Comparison of ENCODE assay signal across 8 cellular contexts in the genomic region with DNA sequence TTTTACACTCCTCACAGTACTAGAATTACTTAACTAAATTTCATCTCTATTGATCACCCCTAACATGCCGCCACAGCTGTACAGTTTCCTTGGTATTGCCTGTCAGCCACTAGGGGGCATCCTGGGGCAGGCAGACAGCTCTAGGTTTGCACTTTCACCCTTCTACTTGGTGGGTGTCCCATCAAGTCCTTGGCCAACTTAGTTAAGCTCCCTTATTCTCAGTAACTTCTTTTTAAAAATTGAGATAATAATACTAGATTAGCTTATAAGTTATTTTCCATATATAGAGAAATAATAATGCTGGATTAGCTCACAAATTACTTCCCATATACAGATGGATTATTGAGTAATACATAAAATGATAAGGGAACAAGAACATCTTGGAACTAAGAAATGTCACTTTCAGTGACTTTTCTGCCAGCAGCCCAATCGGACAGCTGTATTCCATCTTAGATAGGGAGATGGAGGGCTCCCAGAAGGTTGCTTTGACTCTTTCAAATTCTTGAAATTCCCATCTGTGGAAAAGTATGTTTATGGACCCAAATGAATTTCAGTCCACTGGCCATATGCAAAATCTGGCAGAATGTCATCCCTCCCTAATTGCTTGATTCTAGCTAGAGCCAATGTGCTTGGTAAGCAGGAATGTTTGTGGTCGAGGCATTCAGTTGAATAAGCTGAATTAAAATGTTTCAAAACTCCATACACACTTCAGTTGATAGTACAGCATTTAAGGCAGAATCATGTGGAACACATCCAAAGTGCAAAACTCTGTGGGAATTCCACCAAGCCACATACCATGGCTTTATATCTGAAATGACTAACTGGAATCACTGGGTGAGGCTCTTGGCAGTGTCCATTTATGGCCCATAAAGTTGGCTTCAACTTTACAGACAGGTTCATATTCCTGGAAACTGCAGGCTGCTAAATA.
DNase-seq lines count a peak whose midpoint lies in the region; ATAC-seq, FAIRE-seq and TF ChIP-seq lines count a peak whose summit lies in the region.

No MANE protein-coding gene starts in this region.

- CTCF ChIA-PET in endothelial cell of umbilical vein (lab: Charles Lee): interaction anchor here (0.5 to 3.8 kb wide), 48 partner anchors 8 to 1391 kb away, joined by 3 to 87 read pairs (median 4); no protein-coding TSS in a partner anchor

- intact Hi-C loops in endothelial cell of umbilical vein (cut with micrococcal nuclease): loop anchor here (1.0 to 10.0 kb wide), 5 partner anchors 33 to 827 kb away; no protein-coding TSS in a partner anchor

- FAIRE-seq in endothelial cell of umbilical vein (lab: Jason Lieb, UNC): peak; percentile 75

- dilution Hi-C loops in endothelial cell of umbilical vein (cut with MboI; ENCODE audit: extremely low pct_ligation_motif_present, low sequenced_read_pairs): no loop called here

- no peaks in the 10 kb centered on the region for H3K9me1 ChIP-seq in endothelial cell of umbilical vein (replicated peaks; ENCODE audit: control insufficient read depth, extremely low read depth, insufficient read depth, low read length)

- H3K4me2 ChIP-seq in GM23338 (no peak overlapping the region), endothelial cell of umbilical vein (ENCODE audit: insufficient read depth, low read length) (no peak overlapping the region)

- no peak overlapping the region for H3K27ac Mint-ChIP-seq in GM23338

- TF ChIP-seq EP300 in upper lobe of left lung (IDR thresholded peaks at IDR 0.05): no peak

- H3K9me3 Mint-ChIP-seq in GM23338: peaks cover 8% of the 10 kb centered on the region; the same call in 2 of the 3 replicates

- H3K4me3 ChIP-seq in GM23338 (no peak overlapping the region), WERI-Rb-1 (ENCODE audit: low read depth, low read length) (no peak overlapping the region), endothelial cell of umbilical vein (replicated peaks in 1 of 3; ENCODE audit: insufficient read depth in 1 of 3, low read depth in 1 of 3, low read length in 3 of 3) (no peak overlapping the region), upper lobe of left lung (no peak overlapping the region)

- H3K79me2 ChIP-seq in GM23338 (replicated peaks; ENCODE audit: insufficient read depth): no peaks in the 10 kb centered on the region
- H3K79me2 ChIP-seq in endothelial cell of umbilical vein (ENCODE audit: control insufficient read depth, insufficient read depth, low read length): no peaks in the 10 kb centered on the region

- no peak overlapping the region for H3K9ac ChIP-seq in endothelial cell of umbilical vein (replicated peaks; ENCODE audit: extremely low read depth, insufficient read depth, low read length)

- H3K36me3 ChIP-seq in GM23338 (ENCODE audit: insufficient read depth): no peaks in the 10 kb centered on the region
- H3K36me3 ChIP-seq in WERI-Rb-1: no peaks in the 10 kb centered on the region
- H3K36me3 ChIP-seq in endothelial cell of umbilical vein (ENCODE audit: control insufficient read depth in 2 of 2, extremely low read depth in 1 of 2, insufficient read depth in 2 of 2, low read length in 2 of 2): no peaks in the 10 kb centered on the region
- H3K36me3 ChIP-seq in upper lobe of left lung: no peaks in the 10 kb centered on the region

- H3K27me3 ChIP-seq in GM23338 (ENCODE audit: insufficient read depth): no peaks in the 10 kb centered on the region
- H3K27me3 ChIP-seq in WERI-Rb-1 (ENCODE audit: insufficient read depth, low read depth, severe bottlenecking): no peaks in the 10 kb centered on the region
- no peaks in the 10 kb centered on the region for H3K27me3 ChIP-seq in endothelial cell of umbilical vein (ENCODE audit: control insufficient read depth in 2 of 2, insufficient read depth in 2 of 2, low read length in 2 of 2)
- no peaks in the 10 kb centered on the region for H3K27me3 ChIP-seq in upper lobe of left lung

- peaks cover 4% of the 10 kb centered on the region; the same call in 2 of the 3 replicates for H3K4me1 Mint-ChIP-seq in GM23338

- in situ Hi-C loops in KBM-7 (cut with MboI; ENCODE audit: low pct_unique_long_range_greater_than_20kb, low sequenced_read_pairs): no loop called here

- H3K9me3 ChIP-seq in WERI-Rb-1 (ENCODE audit: severe bottlenecking) (no peaks in the 10 kb centered on the region), endothelial cell of umbilical vein (replicated peaks; ENCODE audit: control insufficient read depth, insufficient read depth, low read length) (no peaks in the 10 kb centered on the region), upper lobe of left lung (no peaks in the 10 kb centered on the region)

- H3K4me3 Mint-ChIP-seq in GM23338: no peak overlapping the region

- H3K27ac ChIP-seq in GM23338 (ENCODE audit: low read depth) (no peak overlapping the region), WERI-Rb-1 (no peak overlapping the region), endothelial cell of umbilical vein (ENCODE audit: insufficient read depth, low read depth, low read length) (no peak overlapping the region), upper lobe of left lung (no peak overlapping the region)

- peaks cover 5% of the 10 kb centered on the region; the same call in 1 of the 3 replicates for H3K36me3 Mint-ChIP-seq in GM23338 (ENCODE audit: low read depth)

- H3K27me3 Mint-ChIP-seq in GM23338 (ENCODE audit: insufficient read depth, low read depth, poor library complexity): peaks cover 2% of the 10 kb centered on the region

- no peaks in the 10 kb centered on the region for H3K9me2 ChIP-seq in GM23338 (ENCODE audit: insufficient read depth)

- no peaks in the 10 kb centered on the region for H4K20me1 ChIP-seq in GM23338 (replicated peaks; ENCODE audit: insufficient read depth)
- no peaks in the 10 kb centered on the region for H4K20me1 ChIP-seq in endothelial cell of umbilical vein (replicated peaks; ENCODE audit: control insufficient read depth, extremely low read depth, insufficient read depth, low read length)

- ATAC-seq in GM23338: peak; percentile 95
- ATAC-seq in upper lobe of left lung (ENCODE audit: low FRiP score in 2 of 2): peak in 1 of 2 donors; percentile 58

- no peaks in the 10 kb centered on the region for H3F3A ChIP-seq in GM23338 (replicated peaks; ENCODE audit: low read depth)

- H2AFZ ChIP-seq in GM23338 (no peak overlapping the region), endothelial cell of umbilical vein (ENCODE audit: low read depth, low read length) (no peak overlapping the region)

- DNase-seq in NK-92 treated with Interleukin-12 subunit alpha and Interleukin-12 subunit beta, amount 100 ng/mL, for 24 hours (lab: John Stamatoyannopoulos, UW): peak; percentile 15
- DNase-seq in NK-92 (lab: John Stamatoyannopoulos, UW; ENCODE audit: unreplicated experiment) (no peak), GM23338 (ENCODE audit: low spot score) (peak; percentile 78), KBM-7 (peak; percentile 28), WERI-Rb-1 (peak; percentile 41), endothelial cell of umbilical vein (ENCODE audit: low read depth, low spot score) (peak; percentile 48), myocyte (ENCODE audit: low read depth) (peak; percentile 75), upper lobe of left lung (peak in 1 of 2 donors; percentile 24)

- peak; percentile 96 to 97 for TF ChIP-seq CTCF in GM23338 (conservative IDR thresholded peaks at IDR 0.05; ENCODE audit: low read depth in 2 of 2)
- peak; percentile 61 for TF ChIP-seq CTCF in WERI-Rb-1 (IDR thresholded peaks at IDR 0.05; ENCODE audit: low read depth, low read length)
- TF ChIP-seq CTCF in endothelial cell of umbilical vein (IDR thresholded peaks at IDR 0.05; ENCODE audit: extremely low read depth in 1 of 2, insufficient read depth in 1 of 2, low read depth in 1 of 2, low read length in 2 of 2): peak; percentile 79 to 85
- peak; percentile 26 to 71 (median 47) for TF ChIP-seq CTCF in upper lobe of left lung (IDR thresholded peaks at IDR 0.05)

- no peak for TF ChIP-seq POLR2A in endothelial cell of umbilical vein (IDR thresholded peaks at IDR 0.05; ENCODE audit: low read depth, low read length)
- no peak for TF ChIP-seq POLR2A in upper lobe of left lung (IDR thresholded peaks at IDR 0.05)

- 78 to 80% methylated on average over 3 of the region's 3 CpGs for WGBS in upper lobe of left lung, 2 donors

- POLR2A ChIA-PET in endothelial cell of umbilical vein (lab: Charles Lee): no interaction called here

- H3K4me1 ChIP-seq in GM23338 (ENCODE audit: insufficient read depth) (no peaks in the 10 kb centered on the region), endothelial cell of umbilical vein (ENCODE audit: control insufficient read depth, extremely low read depth, insufficient read depth, low read length) (no peaks in the 10 kb centered on the region), upper lobe of left lung (peaks cover 0 to 4% (median 0%) of the 10 kb centered on the region in 4 donors)

- BruUV-seq in endothelial cell of umbilical vein (replicated peaks; lab: Mats Ljungman, UMichigan): no TSS peak

TF ChIP-seq in endothelial cell of umbilical vein, 7 proteins besides CTCF, POLR2A, EP300 and RAD21:
- TF ChIP-seq, protein P1, sequence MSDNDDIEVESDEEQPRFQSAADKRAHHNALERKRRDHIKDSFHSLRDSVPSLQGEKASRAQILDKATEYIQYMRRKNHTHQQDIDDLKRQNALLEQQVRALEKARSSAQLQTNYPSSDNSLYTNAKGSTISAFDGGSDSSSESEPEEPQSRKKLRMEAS (IDR thresholded peaks at IDR 0.05; ENCODE audit: insufficient read depth, insufficient read length): no peak
- TF ChIP-seq POLR2AphosphoS5 (IDR thresholded peaks at IDR 0.05; ENCODE audit: insufficient read depth, low read depth, low read length) (no peak), JUN (IDR thresholded peaks at IDR 0.05; ENCODE audit: borderline replicate concordance, insufficient read depth, insufficient read length, low read depth) (no peak), FOS (IDR thresholded peaks at IDR 0.05; ENCODE audit: borderline replicate concordance, insufficient read depth, low read length) (no peak), MYC (IDR thresholded peaks at IDR 0.05; ENCODE audit: low read depth, low read length) (no peak), GATA2 (IDR thresholded peaks at IDR 0.05; ENCODE audit: insufficient read depth, insufficient read length, low read depth, low read length) (no peak), EZH2 (IDR thresholded peaks at IDR 0.05; ENCODE audit: borderline replicate concordance, low read depth, low read length, severe bottlenecking) (no peak)
